ENCODE assay signal across 20 cellular contexts in the genomic region with DNA sequence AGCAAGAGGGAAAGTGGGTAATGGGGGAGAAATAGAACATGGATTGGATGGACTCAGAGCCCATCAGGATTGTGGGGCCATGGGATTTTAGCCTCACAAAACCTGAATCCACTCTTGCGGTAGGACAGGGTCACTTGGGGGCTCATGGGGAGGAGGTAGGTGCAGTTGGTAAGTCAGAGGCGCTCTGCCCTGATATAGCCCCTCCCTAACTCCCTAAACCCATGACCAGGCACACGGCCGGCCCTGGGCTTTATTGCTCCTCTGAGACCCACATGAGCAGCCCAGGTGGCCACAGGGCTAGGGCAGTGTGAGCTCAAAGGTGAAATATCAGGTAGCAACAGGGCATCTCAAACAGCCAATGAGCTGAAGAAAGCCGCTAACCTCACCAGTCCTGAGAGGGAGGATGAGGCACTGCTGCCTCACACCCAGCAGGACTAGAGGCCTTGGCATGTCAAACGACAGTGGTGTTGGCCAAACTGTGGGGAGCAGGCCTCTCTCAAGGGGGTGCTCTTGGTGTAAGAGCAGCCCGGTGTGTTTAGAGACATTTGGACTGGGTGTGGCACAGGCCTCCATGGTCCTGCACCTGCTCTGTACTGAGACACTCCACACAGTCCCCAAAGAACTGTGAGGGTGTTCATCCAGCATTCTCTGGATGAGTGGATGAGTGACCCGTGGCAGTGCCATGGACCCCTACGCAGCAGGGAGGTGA.
DNase-seq lines count a peak whose midpoint lies in the region; ATAC-seq and TF ChIP-seq lines count a peak whose summit lies in the region.
"Had no signal": no experiment of that assay in that cellular context is flagged by ENCODE, and none has a peak within 500 bp of the region (broad histone marks: within the 10 kb centered on the region; RNA-seq: fewer than 3 reads in every experiment).

No MANE protein-coding gene starts in this region.

- no peak for TF ChIP-seq POLR2A in esophagus muscularis mucosa (IDR thresholded peaks at IDR 0.05; ENCODE audit: low read depth)

- no peak for TF ChIP-seq EP300 in esophagus muscularis mucosa (IDR thresholded peaks at IDR 0.05)

- H3K27ac Mint-ChIP-seq in T-cell = no peak overlapping the region
- H3K27ac Mint-ChIP-seq: activated naive CD8-positive, alpha-beta T cell treated with anti-CD3 and anti-CD28 coated beads for 36 hours had no signal

- CTCF ChIA-PET in RWPE1 (lab: Yijun Ruan, JAX) = no interaction called here
- CTCF ChIA-PET in T-cell (lab: Charles Lee) = no interaction called here

- no peak overlapping the region for H3K9ac ChIP-seq in BLaER1 treated with 17β-estradiol and CSF1 and Interleukin-3, amounts not matched to agents 10 nM and 100 nM

- H3K4me3 Mint-ChIP-seq in activated T-cell treated with anti-CD3 and anti-CD28 coated beads, Interleukin-2, amount 50 U/mL, for 4 hours = no peak overlapping the region
- no peak overlapping the region for H3K4me3 Mint-ChIP-seq in T-cell
- H3K4me3 Mint-ChIP-seq: activated naive CD8-positive, alpha-beta T cell treated with anti-CD3 and anti-CD28 coated beads for 36 hours; CD8-positive, alpha-beta memory T cell had no signal

- intact Hi-C loops in esophagus muscularis mucosa (cut with DNase I) (no loop called here), posterior vena cava (cut with DNase I) (no loop called here)

- H3K36me3 Mint-ChIP-seq in activated T-cell treated with anti-CD3 and anti-CD28 coated beads, Interleukin-2, amount 50 U/mL, for 4 hours (ENCODE audit: insufficient read depth) = no peaks in the 10 kb centered on the region
- H3K36me3 Mint-ChIP-seq in T-cell = no peaks in the 10 kb centered on the region
- H3K36me3 Mint-ChIP-seq: activated naive CD8-positive, alpha-beta T cell treated with anti-CD3 and anti-CD28 coated beads for 36 hours; CD8-positive, alpha-beta memory T cell had no signal

- H3K9me3 ChIP-seq in BLaER1 treated with 17β-estradiol and CSF1 and Interleukin-3, amounts not matched to agents 10 nM and 100 nM (replicated peaks in 1 of 11) = no peaks in the 10 kb centered on the region
- H3K9me3 ChIP-seq in esophagus muscularis mucosa = no peaks in the 10 kb centered on the region
- H3K9me3 ChIP-seq: body of pancreas, gastrocnemius medialis, mucosa of descending colon, thoracic aorta had no signal

- H3K27ac ChIP-seq in BLaER1 treated with 17β-estradiol and CSF1 and Interleukin-3, amounts not matched to agents 10 nM and 100 nM = no peak overlapping the region
- H3K27ac ChIP-seq in RWPE1 = peak overlapping the region; percentile 80
- H3K27ac ChIP-seq in esophagus muscularis mucosa (replicated peaks in 1 of 4) = no peak overlapping the region
- H3K27ac ChIP-seq: gastrocnemius medialis, thoracic aorta had no signal

- H3K36me3 ChIP-seq in BLaER1 treated with 17β-estradiol and CSF1 and Interleukin-3, amounts not matched to agents 10 nM and 100 nM = no peaks in the 10 kb centered on the region
- H3K36me3 ChIP-seq in esophagus muscularis mucosa = no peaks in the 10 kb centered on the region
- H3K36me3 ChIP-seq: gastrocnemius medialis, thoracic aorta had no signal

- no peaks in the 10 kb centered on the region for H4K20me1 ChIP-seq in BLaER1 treated with 17β-estradiol and CSF1 and Interleukin-3, amounts not matched to agents 10 nM and 100 nM

- POLR2A ChIA-PET in RWPE1 (lab: Yijun Ruan, JAX; ENCODE audit: low non-redundant PET) (no interaction called here), T-cell (lab: Charles Lee) (no interaction called here)

- H3K4me2 ChIP-seq in BLaER1 treated with 17β-estradiol and CSF1 and Interleukin-3, amounts not matched to agents 10 nM and 100 nM = peak overlapping the region; percentile 60 to 82 (median 73)

- H3K4me1 Mint-ChIP-seq in activated T-cell treated with anti-CD3 and anti-CD28 coated beads, Interleukin-2, amount 50 U/mL, for 4 hours (ENCODE audit: low read depth) = no peaks in the 10 kb centered on the region
- H3K4me1 Mint-ChIP-seq in T-cell = no peaks in the 10 kb centered on the region
- H3K4me1 Mint-ChIP-seq: activated naive CD8-positive, alpha-beta T cell treated with anti-CD3 and anti-CD28 coated beads for 36 hours; CD8-positive, alpha-beta memory T cell had no signal

- H3K4me3 ChIP-seq in BLaER1 treated with 17β-estradiol and CSF1 and Interleukin-3, amounts not matched to agents 10 nM and 100 nM = no peak overlapping the region
- H3K4me3 ChIP-seq in esophagus muscularis mucosa = no peak overlapping the region
- H3K4me3 ChIP-seq: body of pancreas, gastrocnemius medialis, mucosa of descending colon, thoracic aorta had no signal

- no peak for TF ChIP-seq CTCF in RWPE1 (conservative IDR thresholded peaks at IDR 0.05; ENCODE audit: low read depth)
- TF ChIP-seq CTCF in esophagus muscularis mucosa (IDR thresholded peaks at IDR 0.05) = no peak

- DNase-seq in RWPE1 (ENCODE audit: low spot score) (no peak), esophagus muscularis mucosa (ENCODE audit: extremely low spot score) (peak; percentile 88), posterior vena cava (ENCODE audit: low spot score) (peak; percentile 67), T-cell (no peak), DMS53 (lab: John Stamatoyannopoulos, UW) (no peak)
- DNase-seq in activated T-cell treated with anti-CD3 and anti-CD28 coated beads, Interleukin-2, amount 50 U/mL, for 4 hours = no peak
- DNase-seq in stimulated activated CD4-positive, alpha-beta T cell treated with anti-CD3 and anti-CD28 coated beads, Interleukin-1b, Interleukin-23, amount 100 ng/mL, for 48 hours = no peak
- DNase-seq: activated CD4-positive, alpha-beta T cell treated with anti-CD3 and anti-CD28 coated beads, Interleukin-2, amount 50 U/mL, for 48 hours; activated naive CD8-positive, alpha-beta T cell treated with anti-CD3 and anti-CD28 coated beads for 36 hours; CD8-positive, alpha-beta memory T cell; cortex of kidney; gastrocnemius medialis; NCI-H1105; NCI-H524; stimulated activated CD4-positive, alpha-beta T cell treated with anti-CD3 and anti-CD28 coated beads, Interleukin-15, amount 100 ng/mL, for 24 hours had no signal

- no peaks in the 10 kb centered on the region for H3K9me3 Mint-ChIP-seq in activated T-cell treated with anti-CD3 and anti-CD28 coated beads, Interleukin-2, amount 50 U/mL, for 4 hours
- H3K9me3 Mint-ChIP-seq in T-cell = no peaks in the 10 kb centered on the region
- H3K9me3 Mint-ChIP-seq: activated naive CD8-positive, alpha-beta T cell treated with anti-CD3 and anti-CD28 coated beads for 36 hours; CD8-positive, alpha-beta memory T cell had no signal

- H3K4me1 ChIP-seq in BLaER1 treated with 17β-estradiol and CSF1 and Interleukin-3, amounts not matched to agents 10 nM and 100 nM = peaks cover 24 to 44% (median 39%) of the 10 kb centered on the region in 10 experiments
- peaks cover 0 to 4% (median 0%) of the 10 kb centered on the region in 4 donors for H3K4me1 ChIP-seq in esophagus muscularis mucosa
- H3K4me1 ChIP-seq: gastrocnemius medialis had no signal

- WGBS in esophagus muscularis mucosa = 98% methylated on average over 5 of the region's 9 CpGs

- peaks cover 6% of the 10 kb centered on the region for H3K27me3 Mint-ChIP-seq in activated T-cell treated with anti-CD3 and anti-CD28 coated beads, Interleukin-2, amount 50 U/mL, for 4 hours (ENCODE audit: low read depth)
- H3K27me3 Mint-ChIP-seq in T-cell = peaks cover 4 to 32% of the 10 kb centered on the region in 2 donors

- no peak for ATAC-seq in activated T-cell treated with anti-CD3 and anti-CD28 coated beads, Interleukin-2, amount 50 U/mL, for 4 hours
- no peak for ATAC-seq in T-cell (replicated peaks in 1 of 4)
- ATAC-seq: body of pancreas, gastrocnemius medialis, mucosa of descending colon, Right ventricle myocardium inferior had no signal

- H3K27me3 ChIP-seq in BLaER1 treated with 17β-estradiol and CSF1 and Interleukin-3, amounts not matched to agents 10 nM and 100 nM = no peaks in the 10 kb centered on the region
- peaks cover 0 to 4% (median 0%) of the 10 kb centered on the region in 4 donors for H3K27me3 ChIP-seq in esophagus muscularis mucosa
- H3K27me3 ChIP-seq: body of pancreas, gastrocnemius medialis had no signal

Comparison
In these comparisons a context has a peak if more than half of its experiments do, and no peak if none do; other contexts are left out.
1. DNase-seq: peak in esophagus muscularis mucosa (single experiment) and posterior vena cava (single experiment); none in RWPE1 (single experiment), activated T-cell treated with anti-CD3 and anti-CD28 coated beads, Interleukin-2, amount 50 U/mL, for 4 hours (single experiment), T-cell (0 of 34), DMS53 (single experiment) and stimulated activated CD4-positive, alpha-beta T cell treated with anti-CD3 and anti-CD28 coated beads, Interleukin-1b, Interleukin-23, amount 100 ng/mL, for 48 hours (single experiment).